17 cellular contexts compared by ENCODE assay signal in genomic region chr17:49381033-49381432, GRCh38. TPM values are rescaled to one million over a fixed set of nuclear protein-coding genes. Genes with fewer than 3 reads are reported as not detected.
DNase-seq lines count a peak whose midpoint lies in the region; ATAC-seq and TF ChIP-seq lines count a peak whose summit lies in the region.
"Had no signal": no experiment of that assay in that cellular context is flagged by ENCODE, and none has a peak within 500 bp of the region (broad histone marks: within the 10 kb centered on the region; RNA-seq: fewer than 3 reads in every experiment).

No MANE protein-coding gene starts in this region.

- H3K4me3 ChIP-seq in body of pancreas: no peak overlapping the region
- H3K4me3 ChIP-seq in muscle layer of colon (ENCODE audit: low read depth in 1 of 2, low read length in 2 of 2): no peak overlapping the region
- no peak overlapping the region for H3K4me3 ChIP-seq in upper lobe of left lung
- H3K4me3 ChIP-seq in MM.1S (ENCODE audit: low read length): no peak overlapping the region
- H3K4me3 ChIP-seq: MG63 had no signal

- no peak for TF ChIP-seq CTCF in body of pancreas (IDR thresholded peaks at IDR 0.05)
- no peak for TF ChIP-seq CTCF in upper lobe of left lung (IDR thresholded peaks at IDR 0.05)
- TF ChIP-seq CTCF in MM.1S (IDR thresholded peaks at IDR 0.05; ENCODE audit: low read length): no peak

- ATAC-seq in body of pancreas (peak; percentile 24), upper lobe of left lung (ENCODE audit: low FRiP score in 2 of 2) (peak; percentile 24), GM18870 (IDR thresholded peaks at IDR 0.05; ENCODE audit: unreplicated experiment) (no peak)

- H3K79me2 ChIP-seq in MM.1S (ENCODE audit: low read length): no peaks in the 10 kb centered on the region

- no peaks in the 10 kb centered on the region for H3F3A ChIP-seq in MM.1S (ENCODE audit: insufficient read depth, low read length)

- WGBS in body of pancreas, 2 donors: 47 to 50% methylated on average over 1 of the region's 1 CpG
- WGBS in upper lobe of left lung, 2 donors: 50 to 77% methylated on average over 1 of the region's 1 CpG

- H3K27ac ChIP-seq in body of pancreas: no peak overlapping the region
- peak overlapping the region; percentile 14 for H3K27ac ChIP-seq in muscle layer of colon (ENCODE audit: low read depth, low read length)
- H3K27ac ChIP-seq in upper lobe of left lung: no peak overlapping the region
- H3K27ac ChIP-seq in MM.1S (ENCODE audit: low read length): no peak overlapping the region

- no peaks in the 10 kb centered on the region for H3K9me3 ChIP-seq in body of pancreas
- no peaks in the 10 kb centered on the region for H3K9me3 ChIP-seq in muscle layer of colon (ENCODE audit: low read length)
- H3K9me3 ChIP-seq in upper lobe of left lung: no peaks in the 10 kb centered on the region
- no peaks in the 10 kb centered on the region for H3K9me3 ChIP-seq in MM.1S (replicated peaks; ENCODE audit: insufficient read depth, low read length)
- H3K9me3 ChIP-seq: Caco-2, MG63 had no signal

- intact Hi-C loops in body of pancreas (cut with DNase I): no loop called here

- TF ChIP-seq POLR2A in body of pancreas (IDR thresholded peaks at IDR 0.05) (no peak), upper lobe of left lung (IDR thresholded peaks at IDR 0.05) (no peak)

- no peak for TF ChIP-seq EP300 in upper lobe of left lung (IDR thresholded peaks at IDR 0.05)

- H4K20me1 ChIP-seq in MM.1S (ENCODE audit: insufficient read depth, low read length): no peaks in the 10 kb centered on the region

- no peak overlapping the region for H2AFZ ChIP-seq in MM.1S (ENCODE audit: low read length)

- DNase-seq in NCI-H2196 (lab: John Stamatoyannopoulos, UW; ENCODE audit: unreplicated experiment) (peak; percentile 25), NCI-H2196 treated with DMSO at 0.1 percent for 48 hours (lab: John Stamatoyannopoulos, UW; ENCODE audit: unreplicated experiment) (no peak), body of pancreas (peak in 3 of 4 donors; percentile 26 to 60 (median 44)), upper lobe of left lung (peak in 1 of 2 donors; percentile 71), MM.1S (no peak), Ammon's horn (ENCODE audit: low spot score) (no peak)
- DNase-seq: 8988T, DMS153, HFFc6, Karpas-422, MG63, NCI-H1930, NCI-H2171 treated with DMSO at 0.1 percent for 48 hours, NCI-H510A treated with DMSO at 0.1 percent for 48 hours had no signal

- no peak overlapping the region for H3K9ac ChIP-seq in muscle layer of colon (ENCODE audit: low read length)
- no peak overlapping the region for H3K9ac ChIP-seq in MM.1S (ENCODE audit: low read length)

- no peak overlapping the region for H3K4me2 ChIP-seq in MM.1S (ENCODE audit: low read depth, low read length)

- H3K4me1 ChIP-seq in body of pancreas (peaks cover 5% of the 10 kb centered on the region), muscle layer of colon (ENCODE audit: insufficient read depth, low read length) (peaks cover 39% of the 10 kb centered on the region), upper lobe of left lung (peaks cover 0 to 19% (median 7%) of the 10 kb centered on the region in 4 donors), MM.1S (ENCODE audit: low read length) (no peaks in the 10 kb centered on the region)

- no peaks in the 10 kb centered on the region for H3K36me3 ChIP-seq in body of pancreas (replicated peaks in 1 of 2; ENCODE audit: insufficient read depth in 1 of 2, low read depth in 2 of 2)
- H3K36me3 ChIP-seq in muscle layer of colon (ENCODE audit: insufficient read depth, low read length): no peaks in the 10 kb centered on the region
- no peaks in the 10 kb centered on the region for H3K36me3 ChIP-seq in upper lobe of left lung
- H3K36me3 ChIP-seq in MM.1S (replicated peaks; ENCODE audit: insufficient read depth, low read length): no peaks in the 10 kb centered on the region
- H3K36me3 ChIP-seq: MG63 had no signal

- no peaks in the 10 kb centered on the region for H3K9me2 ChIP-seq in MM.1S (replicated peaks; ENCODE audit: insufficient read depth, low read length)

- H3K27me3 ChIP-seq in body of pancreas: no peaks in the 10 kb centered on the region
- H3K27me3 ChIP-seq in muscle layer of colon (ENCODE audit: control insufficient read depth in 1 of 2, insufficient read depth in 2 of 2, low read length in 2 of 2): no peaks in the 10 kb centered on the region
- no peaks in the 10 kb centered on the region for H3K27me3 ChIP-seq in upper lobe of left lung
- H3K27me3 ChIP-seq in MM.1S (replicated peaks; ENCODE audit: insufficient read depth, low read length): no peaks in the 10 kb centered on the region
- H3K27me3 ChIP-seq: MG63 had no signal

RNA-seq across cellular contexts. Expression of gene ZNF652, which starts 19.0 kb away (rescaled TPM):
- total RNA-seq in body of pancreas: 10 to 100 TPM; 26.4 to 36.1 TPM
- total RNA-seq in upper lobe of left lung: 10 to 100 TPM; 29.4 to 69.4 (median 41.5) TPM

RNA-seq across cellular contexts. Expression of gene PHB1, which starts 33.6 kb away (rescaled TPM):
- total RNA-seq in body of pancreas (10 to 100 TPM; 37.1 to 38.6 TPM), upper lobe of left lung (100 to 1,000 TPM in 2 of 6 donors, 10 to 100 TPM in 4; 19.9 to 144 (median 68.8) TPM)

Comparison
In these comparisons a context has a peak if more than half of its experiments do, and no peak if none do; other contexts are left out.
1. DNase-seq: peak in NCI-H2196 (single experiment) and body of pancreas (3 of 4); none in NCI-H2196 treated with DMSO at 0.1 percent for 48 hours (single experiment), MM.1S (single experiment) and Ammon's horn (single experiment).